In the genomic region with DNA sequence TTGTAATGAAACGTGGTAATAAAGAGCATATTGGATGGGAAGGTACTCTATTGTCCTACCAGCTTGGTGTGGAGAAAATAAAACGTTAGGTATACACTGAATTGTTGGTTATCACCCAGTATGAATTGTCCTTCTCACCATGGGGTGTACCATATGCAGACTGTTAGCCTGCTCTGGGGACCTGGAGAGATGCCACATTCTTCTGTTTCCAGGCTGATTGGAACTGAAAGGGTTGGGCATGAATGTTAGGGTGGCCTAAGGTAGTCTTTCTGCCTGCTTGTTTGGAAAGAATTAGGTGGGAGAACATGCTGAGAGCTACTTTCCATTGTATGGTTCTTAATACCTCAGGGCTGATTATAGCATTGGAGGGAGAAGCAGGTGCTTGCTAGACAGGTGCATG, we compare ENCODE assay signal across 16 cellular contexts.
"Had no signal": no experiment of that assay in that cellular context is flagged by ENCODE, and none has a peak within 500 bp of the region (broad histone marks: within the 10 kb centered on the region; RNA-seq: fewer than 3 reads in every experiment).

No MANE protein-coding gene starts in this region.

- H3K36me3 Mint-ChIP-seq: activated naive CD8-positive, alpha-beta T cell; naive thymus-derived CD4-positive, alpha-beta T cell; stimulated activated effector memory CD8-positive, alpha-beta T cell treated with anti-CD3 and anti-CD28 coated beads, Interleukin-12 subunit alpha, Interleukin-12 subunit beta, amount 100 ng/mL, for 72 hours had no signal

- DNase-seq: activated CD4-positive, alpha-beta memory T cell treated with anti-CD3 and anti-CD28 coated beads, Interleukin-2, amount 10 ng/mL, durations not matched to agents 7 days and 5 days; activated CD4-positive, alpha-beta T cell treated with anti-CD3 and anti-CD28 coated beads for 36 hours; activated gamma-delta T cell; activated T-cell treated with anti-CD3 and anti-CD28 coated beads, Interleukin-2, amount 50 U/mL, for 48 hours; anterior cingulate cortex; foreskin keratinocyte; head of caudate nucleus; left colon; mammary epithelial cell; naive thymus-derived CD4-positive, alpha-beta T cell; posterior cingulate gyrus; right cardiac atrium; small intestine; WERI-Rb-1 had no signal

- H3K27ac Mint-ChIP-seq: activated CD4-positive, alpha-beta memory T cell treated with anti-CD3 and anti-CD28 coated beads, Interleukin-2, amount 10 ng/mL, durations not matched to agents 7 days and 5 days; activated CD4-positive, alpha-beta T cell treated with anti-CD3 and anti-CD28 coated beads for 36 hours; activated naive CD8-positive, alpha-beta T cell; naive thymus-derived CD4-positive, alpha-beta T cell; stimulated activated effector memory CD8-positive, alpha-beta T cell treated with anti-CD3 and anti-CD28 coated beads, Interleukin-12 subunit alpha, Interleukin-12 subunit beta, amount 100 ng/mL, for 72 hours had no signal

- H3K9me3 Mint-ChIP-seq: activated CD4-positive, alpha-beta memory T cell treated with anti-CD3 and anti-CD28 coated beads, Interleukin-2, amount 10 ng/mL, durations not matched to agents 7 days and 5 days had no signal

- H3K4me1 Mint-ChIP-seq: activated CD4-positive, alpha-beta memory T cell treated with anti-CD3 and anti-CD28 coated beads, Interleukin-2, amount 10 ng/mL, durations not matched to agents 7 days and 5 days; activated CD4-positive, alpha-beta T cell treated with anti-CD3 and anti-CD28 coated beads for 36 hours; naive thymus-derived CD4-positive, alpha-beta T cell; stimulated activated effector memory CD8-positive, alpha-beta T cell treated with anti-CD3 and anti-CD28 coated beads, Interleukin-12 subunit alpha, Interleukin-12 subunit beta, amount 100 ng/mL, for 72 hours had no signal

- H3K4me3 Mint-ChIP-seq: activated CD4-positive, alpha-beta memory T cell treated with anti-CD3 and anti-CD28 coated beads, Interleukin-2, amount 10 ng/mL, durations not matched to agents 7 days and 5 days; activated CD4-positive, alpha-beta T cell treated with anti-CD3 and anti-CD28 coated beads for 36 hours; activated naive CD8-positive, alpha-beta T cell; naive thymus-derived CD4-positive, alpha-beta T cell; stimulated activated effector memory CD8-positive, alpha-beta T cell treated with anti-CD3 and anti-CD28 coated beads, Interleukin-12 subunit alpha, Interleukin-12 subunit beta, amount 100 ng/mL, for 72 hours had no signal

- H3K27me3 Mint-ChIP-seq: activated CD4-positive, alpha-beta memory T cell treated with anti-CD3 and anti-CD28 coated beads, Interleukin-2, amount 10 ng/mL, durations not matched to agents 7 days and 5 days; activated naive CD8-positive, alpha-beta T cell had no signal
